In genomic region chr6:32937230-32937633, GRCh38 we compare ENCODE assay signal across 18 cellular contexts. TPM values are rescaled to one million over a fixed set of nuclear protein-coding genes. Genes with fewer than 3 reads are reported as not detected.
DNase-seq lines count a peak whose midpoint lies in the region; ATAC-seq and TF ChIP-seq lines count a peak whose summit lies in the region.
"Had no signal": no experiment of that assay in that cellular context is flagged by ENCODE, and none has a peak within 500 bp of the region (broad histone marks: within the 10 kb centered on the region; RNA-seq: fewer than 3 reads in every experiment).

No MANE protein-coding gene starts in this region.

- BruUV-seq in PC-3 (replicated peaks; lab: Mats Ljungman, UMichigan) = no TSS peak

- intact Hi-C loops in right cardiac atrium (cut with DNase I) (loop anchor here in 1 of 4 donors (5.0 kb wide), 1 partner anchor 40 kb away; no protein-coding TSS in a partner anchor), spleen (cut with DNase I; ENCODE audit: low total_unique reads) (no loop called here), left colon (cut with DNase I, micrococcal nuclease) (loop anchor here in 1 of 2 donors (10.0 kb wide), 1 partner anchor 48 kb away; no protein-coding TSS in a partner anchor), PC-3 (cut with micrococcal nuclease) (no loop called here)

- H3K4me2 ChIP-seq in SU-DHL-6 (ENCODE audit: low read depth, low read length, poor library complexity, severe bottlenecking) = peak overlapping the region; percentile 72
- H3K4me2 ChIP-seq in SK-N-SH = no peak overlapping the region
- no peak overlapping the region for H3K4me2 ChIP-seq in PC-3 (ENCODE audit: low read length)

- H2AFZ ChIP-seq in SU-DHL-6 (ENCODE audit: low read depth, low read length, severe bottlenecking) = no peak overlapping the region
- H2AFZ ChIP-seq in SK-N-SH (ENCODE audit: low read depth) = no peak overlapping the region
- H2AFZ ChIP-seq in PC-3 (ENCODE audit: low read length) = no peak overlapping the region

- peaks cover 66% of the 10 kb centered on the region for H3F3A ChIP-seq in SU-DHL-6 (ENCODE audit: insufficient read depth)
- H3F3A ChIP-seq in SK-N-SH (replicated peaks; ENCODE audit: insufficient read depth) = no peaks in the 10 kb centered on the region
- no peaks in the 10 kb centered on the region for H3F3A ChIP-seq in PC-3 (ENCODE audit: low read length, unreplicated experiment)

- H4K20me1 ChIP-seq in SU-DHL-6 (ENCODE audit: low read depth, low read length) (no peaks in the 10 kb centered on the region), SK-N-SH (ENCODE audit: insufficient read depth) (no peaks in the 10 kb centered on the region), PC-3 (ENCODE audit: low read length) (no peaks in the 10 kb centered on the region)

- CTCF ChIA-PET in SK-N-SH (lab: Yijun Ruan, JAX) (interaction anchor here (1.1 to 15.2 kb wide), 5 partner anchors 10 to 69 kb away, joined by 3 to 391 read pairs (median 10); partner anchors contain the start of gene HLA-DMA), PC-3 (lab: Charles Lee) (interaction anchor here (1.2 kb wide), 1 partner anchor 47 kb away, joined by 3 read pairs; no protein-coding TSS in a partner anchor)

- peaks cover 39% of the 10 kb centered on the region for H3K79me2 ChIP-seq in SU-DHL-6 (ENCODE audit: insufficient read depth, low read length)
- no peaks in the 10 kb centered on the region for H3K79me2 ChIP-seq in SK-N-SH (ENCODE audit: insufficient read depth)
- H3K79me2 ChIP-seq in PC-3 (ENCODE audit: low read length) = no peaks in the 10 kb centered on the region

- peak overlapping the region; percentile 0 to 89 (median 76) for H3K27ac Mint-ChIP-seq in IgD-negative memory B cell
- H3K27ac Mint-ChIP-seq: HFFc6, type B pancreatic cell had no signal

- POLR2A ChIA-PET in SK-N-SH (lab: Yijun Ruan, JAX) (no interaction called here), PC-3 (lab: Charles Lee; ENCODE audit: unreplicated experiment) (no interaction called here)

- H3K9me2 ChIP-seq in SU-DHL-6 (replicated peaks; ENCODE audit: insufficient read depth, low read length) (no peaks in the 10 kb centered on the region), SK-N-SH (no peaks in the 10 kb centered on the region), PC-3 (replicated peaks; ENCODE audit: low read length) (no peaks in the 10 kb centered on the region)

- H3K9ac ChIP-seq in SU-DHL-6 (ENCODE audit: low read length) (no peak overlapping the region), SK-N-SH (no peak overlapping the region), PC-3 (ENCODE audit: low read length) (no peak overlapping the region)

- H3K4me1 ChIP-seq in right cardiac atrium (ENCODE audit: control insufficient read depth, insufficient read depth, low read length) = peaks cover 2% of the 10 kb centered on the region
- peaks cover 21 to 98% (median 84%) of the 10 kb centered on the region in 6 donors for H3K4me1 ChIP-seq in spleen
- H3K4me1 ChIP-seq in SK-N-SH (ENCODE audit: control insufficient read depth in 1 of 2, insufficient read depth in 2 of 2, low read depth in 1 of 2, low read length in 1 of 2) = peaks cover 0 to 3% of the 10 kb centered on the region in 2 experiments; a peak in 1 of 4 replicates
- no peaks in the 10 kb centered on the region for H3K4me1 ChIP-seq in BE2C
- peaks cover 3% of the 10 kb centered on the region; the same call in 1 of the 2 replicates for H3K4me1 ChIP-seq in PC-3 (ENCODE audit: insufficient read depth, low read length)

- no peaks in the 10 kb centered on the region for H3K9me3 ChIP-seq in SU-DHL-6 (ENCODE audit: insufficient read depth, low read length)
- no peaks in the 10 kb centered on the region for H3K9me3 ChIP-seq in right cardiac atrium (ENCODE audit: control insufficient read depth, low read length)
- no peaks in the 10 kb centered on the region for H3K9me3 ChIP-seq in spleen
- H3K9me3 ChIP-seq in SK-N-SH = no peaks in the 10 kb centered on the region
- H3K9me3 ChIP-seq in BE2C = no peaks in the 10 kb centered on the region
- H3K9me3 ChIP-seq in PC-3 (ENCODE audit: low read length) = no peaks in the 10 kb centered on the region

- H3K27ac ChIP-seq in SU-DHL-6 (ENCODE audit: low read depth, low read length) (peak overlapping the region; percentile 97; the same call in 1 of the 2 replicates), right cardiac atrium (ENCODE audit: low read length) (no peak overlapping the region), spleen (peak overlapping the region; percentile 20 to 96 (median 76)), SK-N-SH (ENCODE audit: low read depth in 2 of 2, low read length in 1 of 2) (no peak overlapping the region), PC-3 (ENCODE audit: low read length) (no peak overlapping the region)

- TF ChIP-seq EP300 in SK-N-SH (IDR thresholded peaks at IDR 0.05; ENCODE audit: borderline replicate concordance in 1 of 2, low read depth in 1 of 2, low read length in 1 of 2) = no peak

- WGBS in right cardiac atrium = 74% methylated on average over 8 of the region's 8 CpGs
- WGBS in spleen, 5 donors = 57 to 74% (median 62%) methylated on average over 8 of the region's 8 CpGs
- 38% methylated on average over 7 of the region's 8 CpGs for whole genome bisulfite sequencing in SK-N-SH (ENCODE audit: low lambda C conversion rate)

- H3K27me3 ChIP-seq in SU-DHL-6 (ENCODE audit: low read length) (no peaks in the 10 kb centered on the region), right cardiac atrium (ENCODE audit: control insufficient read depth, insufficient read depth) (no peaks in the 10 kb centered on the region), spleen (replicated peaks in 1 of 7) (no peaks in the 10 kb centered on the region), SK-N-SH (ENCODE audit: insufficient read depth) (peaks cover 34% of the 10 kb centered on the region; the same call in 1 of the 2 replicates), BE2C (peaks cover 30% of the 10 kb centered on the region), PC-3 (ENCODE audit: low read length) (peaks cover 32% of the 10 kb centered on the region)

- H3K4me3 Mint-ChIP-seq in IgD-negative memory B cell = peak overlapping the region; percentile 58 to 99 (median 93)
- H3K4me3 Mint-ChIP-seq: HFFc6, type B pancreatic cell had no signal

- peak in 2 of 3 donors; percentile 41 to 63 for DNase-seq in right cardiac atrium
- no peak for DNase-seq in spleen
- no peak for DNase-seq in SK-N-SH
- DNase-seq in BE2C = no peak
- no peak for DNase-seq in left colon
- DNase-seq in PC-3 = no peak
- DNase-seq: activated CD4-positive, CD25-positive, alpha-beta regulatory T cell treated with anti-CD3 and anti-CD28 coated beads, Interleukin-2, amount 50 U/mL, for 72 hours; activated gamma-delta T cell; DMS153; HFFc6; mesenchymal stem cell; NCI-H1048; NCI-H748 treated with DMSO at 0.1 percent for 48 hours; stimulated activated CD4-positive, alpha-beta T cell treated with anti-CD3 and anti-CD28 coated beads, Interleukin-4, amount 100 ng/mL, for 4 hours had no signal

- TF ChIP-seq POLR2A in spleen (IDR thresholded peaks at IDR 0.05) = no peak

- no peak for TF ChIP-seq CTCF in SU-DHL-6 (IDR thresholded peaks at IDR 0.05; ENCODE audit: insufficient read depth, low read length, poor library complexity, severe bottlenecking)
- TF ChIP-seq CTCF in spleen (IDR thresholded peaks at IDR 0.05 in 8 of 11, conservative IDR thresholded peaks at IDR 0.05 in 3 of 11) = no peak
- TF ChIP-seq CTCF in SK-N-SH (IDR thresholded peaks at IDR 0.05) = no peak
- TF ChIP-seq CTCF in BE2C (IDR thresholded peaks at IDR 0.05; ENCODE audit: low read depth, low read length) = no peak
- no peak for TF ChIP-seq CTCF in PC-3 (conservative IDR thresholded peaks at IDR 0.05; ENCODE audit: low read depth, low read length)

- H3K36me3 ChIP-seq in SU-DHL-6 (ENCODE audit: low read length) (peaks cover 31% of the 10 kb centered on the region), spleen (peaks cover 0 to 49% (median 20%) of the 10 kb centered on the region in 6 donors), SK-N-SH (replicated peaks in 1 of 2; ENCODE audit: control insufficient read depth in 1 of 2, insufficient read depth in 2 of 2, low read length in 1 of 2) (no peaks in the 10 kb centered on the region), BE2C (no peaks in the 10 kb centered on the region), PC-3 (ENCODE audit: low read depth, low read length) (no peaks in the 10 kb centered on the region)

- H3K27me3 Mint-ChIP-seq in IgD-negative memory B cell = no peaks in the 10 kb centered on the region

- ATAC-seq in right cardiac atrium = peak in 1 of 2 donors; percentile 28
- ATAC-seq in left colon = no peak
- ATAC-seq in PC-3 = no peak

- peaks cover 7% of the 10 kb centered on the region for H3K36me3 Mint-ChIP-seq in IgD-negative memory B cell
- H3K36me3 Mint-ChIP-seq: type B pancreatic cell had no signal

- H3K9me3 Mint-ChIP-seq in IgD-negative memory B cell = no peaks in the 10 kb centered on the region
- H3K9me3 Mint-ChIP-seq: HFFc6, type B pancreatic cell had no signal

- no peak overlapping the region for H3K4me3 ChIP-seq in SU-DHL-6 (ENCODE audit: insufficient read depth, low read length, poor library complexity, severe bottlenecking)
- H3K4me3 ChIP-seq in right cardiac atrium (ENCODE audit: low read length) = no peak overlapping the region
- H3K4me3 ChIP-seq in spleen = peak overlapping the region in 1 of 8 donors; percentile 81
- H3K4me3 ChIP-seq in SK-N-SH (ENCODE audit: low read depth in 2 of 2, low read length in 1 of 2) = no peak overlapping the region
- H3K4me3 ChIP-seq in BE2C (ENCODE audit: low read depth, low read length) = no peak overlapping the region
- no peak overlapping the region for H3K4me3 ChIP-seq in PC-3 (ENCODE audit: low read length)

- no peak for TF ChIP-seq RAD21 in SK-N-SH (IDR thresholded peaks at IDR 0.05; ENCODE audit: low read length)

- peaks cover 47 to 66% (median 55%) of the 10 kb centered on the region in 3 donors for H3K4me1 Mint-ChIP-seq in IgD-negative memory B cell

RNA-seq across cellular contexts. Expression of gene HLA-DMB, which starts 3.6 kb away (rescaled TPM):
- polyA plus RNA-seq in IgD-negative memory B cell (771 TPM), right cardiac atrium (6.0 TPM), spleen (100 to 1,000 TPM; 158 to 226 (median 209) TPM), SK-N-SH (2012; rRNA removed) (0.10 TPM in 1 of 2 replicates, not detected in the other)
- total RNA-seq in right cardiac atrium (10 to 100 TPM in 3 of 4 donors, 1 to 10 TPM in 1; 8.5 to 15.7 (median 12.4) TPM), spleen (100 to 1,000 TPM; 124 to 178 (median 144) TPM), left colon (10 to 100 TPM in 1 of 2 donors, 1 to 10 TPM in 1; 4.0 to 21.3 TPM), PC-3 (2014; rRNA removed) (not detected in 2 replicates)
- polyA plus RNA-seq in SK-N-SH (2012; cell fraction: cytosol; rRNA removed) = 0.03 TPM in 1 of 2 replicates, not detected in the other
- polyA plus RNA-seq in SK-N-SH (2012; cell fraction: nucleus; rRNA removed) = 0.05 and 0.06 TPM in 2 replicates
- polyA plus RNA-seq in BE2C (2012; ENCODE audit: insufficient read depth, insufficient read length, low read depth) = not detected
- total RNA-seq: HFFc6 had no signal
- polyA plus RNA-seq: BJ had no signal

RNA-seq across cellular contexts. Expression of gene HLA-DMA, which starts 15.7 kb away (rescaled TPM):
- polyA plus RNA-seq in IgD-negative memory B cell (946 TPM), right cardiac atrium (20.9 TPM), spleen (100 to 1,000 TPM; 235 to 423 (median 270) TPM), SK-N-SH (2012; rRNA removed) (1.2 and 1.5 TPM in 2 replicates)
- total RNA-seq in right cardiac atrium (10 to 100 TPM; 16.2 to 26.6 (median 17.3) TPM), spleen (100 to 1,000 TPM; 141 to 218 (median 173) TPM), left colon (10 to 100 TPM; 11.8 to 22.1 TPM), PC-3 (2014; rRNA removed) (1.7 and 3.0 TPM in 2 replicates)
- polyA plus RNA-seq in SK-N-SH (2012; cell fraction: cytosol; rRNA removed) = 0.75 and 1.3 TPM in 2 replicates
- 6.5 and 7.7 TPM in 2 replicates for polyA plus RNA-seq in SK-N-SH (2012; cell fraction: nucleus; rRNA removed)
- polyA plus RNA-seq in BE2C (2012; ENCODE audit: insufficient read depth, insufficient read length, low read depth) = 0.56 TPM

RNA-seq across cellular contexts. Expression of gene BRD2, which starts 31.2 kb away (rescaled TPM):
- 110 TPM for polyA plus RNA-seq in IgD-negative memory B cell
- total RNA-seq in right cardiac atrium = 100 to 1,000 TPM in 1 of 4 donors, 10 to 100 TPM in 3; 82.6 to 100 (median 86.9) TPM
- 73.1 TPM for polyA plus RNA-seq in right cardiac atrium
- 100 to 1,000 TPM; 169 to 277 (median 234) TPM for total RNA-seq in spleen
- 100 to 1,000 TPM in 2 of 3 donors, 10 to 100 TPM in 1; 80.5 to 127 (median 103) TPM for polyA plus RNA-seq in spleen
- 104 and 116 TPM in 2 replicates for polyA plus RNA-seq in SK-N-SH (2012; rRNA removed)
- polyA plus RNA-seq in SK-N-SH (2012; cell fraction: cytosol; rRNA removed) = 87.9 and 91.4 TPM in 2 replicates
- 186 and 280 TPM in 2 replicates for polyA plus RNA-seq in SK-N-SH (2012; cell fraction: nucleus; rRNA removed)
- polyA plus RNA-seq in BE2C (2012; ENCODE audit: insufficient read depth, insufficient read length, low read depth) = 257 TPM
- total RNA-seq in left colon = 100 to 1,000 TPM; 128 TPM
- total RNA-seq in PC-3 (2014; rRNA removed) = 171 and 192 TPM in 2 replicates

Comparison
In these comparisons a context has a peak if more than half of its experiments do, and no peak if none do; other contexts are left out.
1. H3K27ac ChIP-seq: peak in SU-DHL-6 (single experiment) and spleen (8 of 8); none in right cardiac atrium (single experiment), SK-N-SH (0 of 2) and PC-3 (single experiment).
2. DNase-seq: peak in right cardiac atrium (2 of 3); none in spleen (single experiment), SK-N-SH (single experiment), BE2C (single experiment), left colon (0 of 2) and PC-3 (single experiment).
3. RNA of gene HLA-DMB, which starts 3.6 kb away (total RNA-seq): 124 to 178 TPM in spleen; 4.0 to 21.3 TPM in left colon, 8.5 to 15.7 TPM in right cardiac atrium and not detected in PC-3; every median in the first group is over 4 times any median in the second.
4. RNA of gene HLA-DMA, which starts 15.7 kb away (total RNA-seq): 141 to 218 TPM in spleen; 11.8 to 22.1 TPM in left colon, 16.2 to 26.6 TPM in right cardiac atrium and 1.7 to 3.0 TPM in PC-3; every median in the first group is over 4 times any median in the second.